11 cellular contexts compared by ENCODE assay signal in genomic region chr11:7572001-7572712, GRCh38. TPM values are rescaled to one million over a fixed set of nuclear protein-coding genes. Genes with fewer than 3 reads are reported as not detected.
DNase-seq lines count a peak whose midpoint lies in the region; ATAC-seq and TF ChIP-seq lines count a peak whose summit lies in the region.
"Had no signal": no experiment of that assay in that cellular context is flagged by ENCODE, and none has a peak within 500 bp of the region (broad histone marks: within the 10 kb centered on the region; RNA-seq: fewer than 3 reads in every experiment).

No MANE protein-coding gene starts in this region.

- peak in 1 of 61 donors; percentile 56 for DNase-seq in caudate nucleus (lab: John Stamatoyannopoulos, UW)
- DNase-seq in mesendoderm, result peak; percentile 75
- DNase-seq in transverse colon, result no peak
- no peak for DNase-seq in CD8-positive, alpha-beta memory T cell
- DNase-seq in amniotic stem cell (lab: John Stamatoyannopoulos, UW), result no peak
- DNase-seq: effector CD8-positive, alpha-beta T cell; immature natural killer cell; spleen; stimulated activated naive CD4-positive, alpha-beta T cell had no signal

- peak overlapping the region; percentile 4 for H2BK15ac ChIP-seq in mesendoderm (replicated peaks; ENCODE audit: low read depth)

- H3K23ac ChIP-seq in mesendoderm (ENCODE audit: low read length), result no peak overlapping the region

- H3K4ac ChIP-seq in mesendoderm (ENCODE audit: low read depth, low read length), result peak overlapping the region; percentile 56

- peak overlapping the region; percentile 83 for H2BK120ac ChIP-seq in mesendoderm (ENCODE audit: low read depth, low read length)

- H3K27me3 ChIP-seq in HUES64 (ENCODE audit: insufficient read depth, low read length) (no peaks in the 10 kb centered on the region), mesendoderm (ENCODE audit: insufficient read depth, low read length, poor library complexity) (no peaks in the 10 kb centered on the region), transverse colon (no peaks in the 10 kb centered on the region)
- peaks cover under 1% of the 10 kb centered on the region for H3K27me3 ChIP-seq in CD8-positive, alpha-beta memory T cell (ENCODE audit: insufficient read depth, low read length, poor library complexity, severe bottlenecking)

- peak overlapping the region; percentile 72 for H3K18ac ChIP-seq in mesendoderm (ENCODE audit: low read length)

- H3K4me2 ChIP-seq in mesendoderm (ENCODE audit: low read length), result no peak overlapping the region

- peaks cover 55% of the 10 kb centered on the region for H3K4me1 ChIP-seq in HUES64 (ENCODE audit: insufficient read depth, low read length)
- H3K4me1 ChIP-seq in mesendoderm (ENCODE audit: control insufficient read depth, low read depth, low read length), result peaks cover 35% of the 10 kb centered on the region
- H3K4me1 ChIP-seq in transverse colon, result peaks cover 45 to 59% (median 55%) of the 10 kb centered on the region in 4 donors
- H3K4me1 ChIP-seq in CD8-positive, alpha-beta memory T cell (ENCODE audit: insufficient read depth, low read length), result peaks cover 15% of the 10 kb centered on the region

- H3K9me3 Mint-ChIP-seq in CD8-positive, alpha-beta memory T cell, result peaks cover 0 to 1% (median 0%) of the 10 kb centered on the region in 5 donors
- H3K9me3 Mint-ChIP-seq: immature natural killer cell had no signal

- H3K27ac Mint-ChIP-seq in CD8-positive, alpha-beta memory T cell, result peak overlapping the region in 1 of 8 donors; percentile 54
- H3K27ac Mint-ChIP-seq: immature natural killer cell had no signal

- peak overlapping the region; percentile 64 for H2BK5ac ChIP-seq in mesendoderm (ENCODE audit: low read length)

- H3K27me3 Mint-ChIP-seq in CD8-positive, alpha-beta memory T cell, result peaks cover 12 to 13% of the 10 kb centered on the region in 2 donors

- in situ Hi-C loops in transverse colon (cut with MboI; ENCODE audit: low pct_ligation_motif_present in 1 of 4, low pct_unique_long_range_greater_than_20kb in 1 of 4, low sequenced_read_pairs in 3 of 4), result loop anchor here in 3 of 4 donors (5.0 to 25.0 kb wide), 2 partner anchors 90 to 95 kb away; partner anchors contain the start of gene CYB5R2 (in 2 of the 3)

- CTCF ChIA-PET in CD8-positive, alpha-beta memory T cell (lab: Charles Lee), result interaction anchor here (1.0 to 1.9 kb wide), 4 partner anchors 14 to 123 kb away, joined by 3 to 9 read pairs (median 4); partner anchors contain the start of gene PPFIBP2

- peak overlapping the region; percentile 27 for H3K27ac ChIP-seq in HUES64 (ENCODE audit: low read depth, low read length)
- peak overlapping the region; percentile 72 for H3K27ac ChIP-seq in caudate nucleus (ENCODE audit: low read depth, low read length)
- H3K27ac ChIP-seq in mesendoderm (ENCODE audit: low read depth, low read length), result peak overlapping the region; percentile 68
- peak overlapping the region; percentile 86 to 92 (median 88) for H3K27ac ChIP-seq in transverse colon
- no peak overlapping the region for H3K27ac ChIP-seq in CD8-positive, alpha-beta memory T cell (ENCODE audit: low read depth, low read length)

- H3K9me3 ChIP-seq in HUES64 (ENCODE audit: insufficient read depth, low read depth, low read length), result no peaks in the 10 kb centered on the region
- no peaks in the 10 kb centered on the region for H3K9me3 ChIP-seq in transverse colon
- no peaks in the 10 kb centered on the region for H3K9me3 ChIP-seq in CD8-positive, alpha-beta memory T cell (ENCODE audit: low read length)

- peaks cover 16 to 24% (median 17%) of the 10 kb centered on the region in 3 donors for H3K4me1 Mint-ChIP-seq in CD8-positive, alpha-beta memory T cell

- H3K56ac ChIP-seq in mesendoderm (ENCODE audit: low read length), result peak overlapping the region; percentile 80

- no peak for ATAC-seq in HG03039 (IDR thresholded peaks at IDR 0.05; ENCODE audit: unreplicated experiment)

- H2AK5ac ChIP-seq in mesendoderm (ENCODE audit: low read length), result peak overlapping the region; percentile 65

- no peak overlapping the region for H3K9ac ChIP-seq in HUES64 (ENCODE audit: low read depth, low read length)
- peak overlapping the region; percentile 38 for H3K9ac ChIP-seq in mesendoderm (ENCODE audit: low read length)

- H3K4me3 ChIP-seq in HUES64 (ENCODE audit: low read length) (no peak overlapping the region), mesendoderm (ENCODE audit: low read length) (no peak overlapping the region), transverse colon (no peak overlapping the region)
- no peak overlapping the region for H3K4me3 ChIP-seq in CD8-positive, alpha-beta memory T cell (ENCODE audit: low read length)
- H3K4me3 ChIP-seq: spleen had no signal

- 80% methylated on average over 4 of the region's 4 CpGs for WGBS in HUES64
- no CpG with 5 or more reads among the region's 4 CpGs for WGBS in mesendoderm (ENCODE audit: extremely low coverage, insufficient coverage, low lambda C conversion rate)
- 47 to 50% methylated on average over 2 to 4 of the region's 4 CpGs for WGBS in transverse colon (ENCODE audit: low coverage in 1 of 2), 2 donors

- no peak for TF ChIP-seq EP300 in transverse colon (IDR thresholded peaks at IDR 0.05; ENCODE audit: low read depth)

- peak overlapping the region; percentile 85 for H4K5ac ChIP-seq in mesendoderm (ENCODE audit: low read length)

- no peak for TF ChIP-seq POLR2A in transverse colon (IDR thresholded peaks at IDR 0.05)

- H3K36me3 ChIP-seq in HUES64 (ENCODE audit: insufficient read depth, low read length) (no peaks in the 10 kb centered on the region), mesendoderm (ENCODE audit: control insufficient read depth, insufficient read depth, low read length) (no peaks in the 10 kb centered on the region), transverse colon (no peaks in the 10 kb centered on the region)
- no peaks in the 10 kb centered on the region for H3K36me3 ChIP-seq in CD8-positive, alpha-beta memory T cell (ENCODE audit: insufficient read depth, low read length)

- H3K4me3 Mint-ChIP-seq in CD8-positive, alpha-beta memory T cell, result no peak overlapping the region
- H3K4me3 Mint-ChIP-seq: immature natural killer cell had no signal

- intact Hi-C loops in transverse colon (cut with DNase I; ENCODE audit: low total_unique reads), result no loop called here

- peak in 2 of 5 experiments; percentile 9 to 29 for TF ChIP-seq CTCF in transverse colon (IDR thresholded peaks at IDR 0.05)

- POLR2A ChIA-PET in CD8-positive, alpha-beta memory T cell (lab: Charles Lee), result no interaction called here

- peaks cover 2 to 20% (median 11%) of the 10 kb centered on the region in 3 donors for H3K36me3 Mint-ChIP-seq in CD8-positive, alpha-beta memory T cell

- no peaks in the 10 kb centered on the region for H3K79me1 ChIP-seq in mesendoderm (ENCODE audit: low read length)

- no peaks in the 10 kb centered on the region for H3K79me2 ChIP-seq in mesendoderm (ENCODE audit: control insufficient read depth, insufficient read depth, low read length)

- no peak overlapping the region for H4K8ac ChIP-seq in mesendoderm (ENCODE audit: low read depth, low read length)

RNA-seq across cellular contexts. Expression of gene PPFIBP2, which starts 58.4 kb away (rescaled TPM):
- 8.1 TPM for polyA plus RNA-seq in HUES64 (2013, experiment 1 of 2)
- 10.4 TPM for polyA plus RNA-seq in HUES64 (2013, experiment 2 of 2)
- polyA plus RNA-seq in mesendoderm (2013, experiment 1 of 2), result 5.2 TPM
- 5.5 TPM for polyA plus RNA-seq in mesendoderm (2013, experiment 2 of 2)
- 100 to 1,000 TPM in 1 of 4 donors, 10 to 100 TPM in 3; 36.0 to 257 (median 83.3) TPM for total RNA-seq in transverse colon
- 1 to 10 TPM; 3.9 to 4.4 TPM for total RNA-seq in CD8-positive, alpha-beta memory T cell
- 6.8 TPM for polyA plus RNA-seq in CD8-positive, alpha-beta memory T cell

Comparison
In these comparisons a context has a peak if more than half of its experiments do, and no peak if none do; other contexts are left out.
1. RNA of gene PPFIBP2, which starts 58.4 kb away (total RNA-seq): 36.0 to 257 TPM in transverse colon; 3.9 to 4.4 TPM in CD8-positive, alpha-beta memory T cell; every median in the first group is over 4 times any median in the second.